Comparison of ENCODE assay signal across 17 cellular contexts in genomic region chr12:79557690-79558315, GRCh38.
DNase-seq lines count a peak whose midpoint lies in the region; ATAC-seq, FAIRE-seq and TF ChIP-seq lines count a peak whose summit lies in the region.
"Had no signal": no experiment of that assay in that cellular context is flagged by ENCODE, and none has a peak within 500 bp of the region (broad histone marks: within the 10 kb centered on the region; RNA-seq: fewer than 3 reads in every experiment).

No MANE protein-coding gene starts in this region.

- H3K4me1 ChIP-seq in endothelial cell of umbilical vein (ENCODE audit: control insufficient read depth, extremely low read depth, insufficient read depth, low read length): peaks cover 50% of the 10 kb centered on the region
- H3K4me1 ChIP-seq in lower lobe of right lung: peaks cover 35% of the 10 kb centered on the region
- H3K4me1 ChIP-seq in psoas muscle: peaks cover 3% of the 10 kb centered on the region

- no peak for FAIRE-seq in endothelial cell of umbilical vein (lab: Jason Lieb, UNC)
- FAIRE-seq: G401.6 had no signal

- TF ChIP-seq CTCF in endothelial cell of umbilical vein (IDR thresholded peaks at IDR 0.05; ENCODE audit: extremely low read depth in 1 of 2, insufficient read depth in 1 of 2, low read depth in 1 of 2, low read length in 2 of 2) (no peak), lower lobe of right lung (IDR thresholded peaks at IDR 0.05) (no peak), GM10248 (IDR thresholded peaks at IDR 0.05; ENCODE audit: control extremely low read depth, extremely low read depth, low read depth, missing control alignments) (no peak), psoas muscle (IDR thresholded peaks at IDR 0.05) (no peak)

- H3K4me1 Mint-ChIP-seq in activated T-helper 17 cell treated with anti-CD3 and anti-CD28 coated beads, Interleukin-2, amount 50 U/mL, for 72 hours: no peaks in the 10 kb centered on the region

- H3K27ac Mint-ChIP-seq in activated T-helper 17 cell treated with anti-CD3 and anti-CD28 coated beads, Interleukin-2, amount 50 U/mL, for 72 hours: no peak overlapping the region

- H3K27ac ChIP-seq in endothelial cell of umbilical vein (ENCODE audit: insufficient read depth, low read depth, low read length) (no peak overlapping the region), lower lobe of right lung (peak overlapping the region; percentile 25), psoas muscle (no peak overlapping the region)
- H3K27ac ChIP-seq: KMS-11 had no signal

- H3K9me3 ChIP-seq in endothelial cell of umbilical vein (replicated peaks; ENCODE audit: control insufficient read depth, insufficient read depth, low read length): peaks cover 3% of the 10 kb centered on the region
- H3K9me3 ChIP-seq in lower lobe of right lung: no peaks in the 10 kb centered on the region
- H3K9me3 ChIP-seq in psoas muscle: no peaks in the 10 kb centered on the region
- H3K9me3 ChIP-seq: testis had no signal

- no peaks in the 10 kb centered on the region for H3K79me2 ChIP-seq in endothelial cell of umbilical vein (ENCODE audit: control insufficient read depth, insufficient read depth, low read length)

- H3K36me3 ChIP-seq in endothelial cell of umbilical vein (ENCODE audit: control insufficient read depth in 2 of 2, extremely low read depth in 1 of 2, insufficient read depth in 2 of 2, low read length in 2 of 2): peaks cover 0 to 5% of the 10 kb centered on the region in 2 experiments
- H3K36me3 ChIP-seq in lower lobe of right lung: no peaks in the 10 kb centered on the region
- H3K36me3 ChIP-seq in psoas muscle (ENCODE audit: insufficient read depth in 1 of 2, low read depth in 1 of 2): no peaks in the 10 kb centered on the region

- H3K9ac ChIP-seq in endothelial cell of umbilical vein (replicated peaks; ENCODE audit: extremely low read depth, insufficient read depth, low read length): peak overlapping the region; percentile 8
- H3K9ac ChIP-seq: KMS-11 had no signal

- no peaks in the 10 kb centered on the region for H3K9me3 Mint-ChIP-seq in activated T-helper 17 cell treated with anti-CD3 and anti-CD28 coated beads, Interleukin-2, amount 50 U/mL, for 72 hours
- H3K9me3 Mint-ChIP-seq: memory B cell had no signal

- CTCF ChIA-PET in endothelial cell of umbilical vein (lab: Charles Lee): interaction anchor here (0.9 to 2.0 kb wide), 5 partner anchors 9 to 630 kb away, joined by 3 to 5 read pairs (median 4); partner anchors contain the start of gene PAWR
- CTCF ChIA-PET in GM10248 (lab: Yijun Ruan, JAX): interaction anchor here (0.8 to 1.4 kb wide), 4 partner anchors 10 to 180 kb away, joined by 3 to 4 read pairs (median 4); partner anchors contain the start of gene PAWR

- H4K20me1 ChIP-seq in endothelial cell of umbilical vein (replicated peaks; ENCODE audit: control insufficient read depth, extremely low read depth, insufficient read depth, low read length): no peaks in the 10 kb centered on the region

- H3K27me3 ChIP-seq in endothelial cell of umbilical vein (ENCODE audit: control insufficient read depth in 2 of 2, insufficient read depth in 2 of 2, low read length in 2 of 2) (no peaks in the 10 kb centered on the region), lower lobe of right lung (ENCODE audit: low read depth) (no peaks in the 10 kb centered on the region), psoas muscle (ENCODE audit: insufficient read depth in 3 of 3, low read length in 2 of 3) (no peaks in the 10 kb centered on the region)
- H3K27me3 ChIP-seq: testis had no signal

- WGBS in psoas muscle, 3 donors: 42 to 56% (median 44%) methylated on average over 1 of the region's 1 CpG

- H2AFZ ChIP-seq in endothelial cell of umbilical vein (ENCODE audit: low read depth, low read length): no peak overlapping the region

- intact Hi-C loops in Right ventricle myocardium superior (cut with DNase I): loop anchor here (5.0 to 10.0 kb wide), 3 partner anchors 179 to 707 kb away; no protein-coding TSS in a partner anchor
- intact Hi-C loops in cardiac septum (cut with DNase I): loop anchor here (5.0 kb wide), 3 partner anchors 129 to 624 kb away; no protein-coding TSS in a partner anchor
- intact Hi-C loops in endothelial cell of umbilical vein (cut with micrococcal nuclease): loop anchor here (1.0 to 10.0 kb wide), 2 partner anchors 132 to 287 kb away; partner anchors contain the start of gene PAWR
- intact Hi-C loops in lower lobe of right lung (cut with DNase I): no loop called here
- intact Hi-C loops in psoas muscle (cut with DNase I): loop anchor here (5.0 to 10.0 kb wide), 5 partner anchors 134 to 714 kb away; partner anchors contain the start of gene PAWR (in 1 of the 2)

- H3K9me1 ChIP-seq in endothelial cell of umbilical vein (replicated peaks; ENCODE audit: control insufficient read depth, extremely low read depth, insufficient read depth, low read length): no peaks in the 10 kb centered on the region

- POLR2A ChIA-PET in endothelial cell of umbilical vein (lab: Charles Lee): no interaction called here
- POLR2A ChIA-PET in GM10248 (lab: Yijun Ruan, JAX): no interaction called here

- dilution Hi-C loops in endothelial cell of umbilical vein (cut with MboI; ENCODE audit: extremely low pct_ligation_motif_present, low sequenced_read_pairs): no loop called here

- DNase-seq in Right ventricle myocardium superior (no peak), cardiac septum (ENCODE audit: low spot score) (no peak), endothelial cell of umbilical vein (ENCODE audit: low read depth, low spot score) (no peak), lower lobe of right lung (no peak), GM10248 (ENCODE audit: extremely low spot score) (no peak), psoas muscle (no peak)
- DNase-seq: activated naive CD4-positive, alpha-beta T cell treated with Interleukin-2 at 50 U/mL for 16 hours; effector CD4-positive, alpha-beta T cell; NCI-H1105 treated with DMSO at 0.1 percent for 48 hours; stimulated activated CD4-positive, alpha-beta T cell treated with anti-CD3 and anti-CD28 coated beads, Interleukin-1b, Interleukin-23, amount 100 ng/mL, for 48 hours; testis had no signal

- no peaks in the 10 kb centered on the region for H3K36me3 Mint-ChIP-seq in activated T-helper 17 cell treated with anti-CD3 and anti-CD28 coated beads, Interleukin-2, amount 50 U/mL, for 72 hours (ENCODE audit: low read depth)

- H3K27me3 Mint-ChIP-seq in activated T-helper 17 cell treated with anti-CD3 and anti-CD28 coated beads, Interleukin-2, amount 50 U/mL, for 72 hours: no peaks in the 10 kb centered on the region
- H3K27me3 Mint-ChIP-seq: memory B cell had no signal

- H3K4me2 ChIP-seq in endothelial cell of umbilical vein (ENCODE audit: insufficient read depth, low read length): peak overlapping the region; percentile 6
- H3K4me2 ChIP-seq: KMS-11 had no signal

- ATAC-seq in Right ventricle myocardium superior (ENCODE audit: poor library complexity) (peak; percentile 61), lower lobe of right lung (no peak), psoas muscle (no peak), GM21529 (IDR thresholded peaks at IDR 0.05; ENCODE audit: unreplicated experiment) (no peak)
- no peak for ATAC-seq in activated T-helper 17 cell treated with anti-CD3 and anti-CD28 coated beads, Interleukin-2, amount 50 U/mL, for 72 hours (replicated peaks)

- H3K4me3 ChIP-seq in endothelial cell of umbilical vein (replicated peaks in 1 of 3; ENCODE audit: insufficient read depth in 1 of 3, low read depth in 1 of 3, low read length in 3 of 3): no peak overlapping the region
- H3K4me3 ChIP-seq in lower lobe of right lung: no peak overlapping the region
- no peak overlapping the region for H3K4me3 ChIP-seq in psoas muscle
- H3K4me3 ChIP-seq: testis had no signal

- BruUV-seq in endothelial cell of umbilical vein (replicated peaks; lab: Mats Ljungman, UMichigan): no TSS peak

- no peak for TF ChIP-seq POLR2A in endothelial cell of umbilical vein (IDR thresholded peaks at IDR 0.05; ENCODE audit: low read depth, low read length)

- no peak overlapping the region for H3K4me3 Mint-ChIP-seq in activated T-helper 17 cell treated with anti-CD3 and anti-CD28 coated beads, Interleukin-2, amount 50 U/mL, for 72 hours
- H3K4me3 Mint-ChIP-seq: memory B cell, neural crest cell had no signal

TF ChIP-seq in endothelial cell of umbilical vein, 7 proteins besides CTCF, POLR2A, EP300 and RAD21:
- TF ChIP-seq JUN (IDR thresholded peaks at IDR 0.05; ENCODE audit: borderline replicate concordance, insufficient read depth, insufficient read length, low read depth) (no peak), MYC (IDR thresholded peaks at IDR 0.05; ENCODE audit: low read depth, low read length) (no peak), MAX (IDR thresholded peaks at IDR 0.05; ENCODE audit: insufficient read depth, insufficient read length) (no peak), POLR2AphosphoS5 (IDR thresholded peaks at IDR 0.05; ENCODE audit: insufficient read depth, low read depth, low read length) (no peak), EZH2 (IDR thresholded peaks at IDR 0.05; ENCODE audit: borderline replicate concordance, low read depth, low read length, severe bottlenecking) (no peak), FOS (IDR thresholded peaks at IDR 0.05; ENCODE audit: borderline replicate concordance, insufficient read depth, low read length) (no peak), GATA2 (IDR thresholded peaks at IDR 0.05; ENCODE audit: insufficient read depth, insufficient read length, low read depth, low read length) (no peak)
